In the genomic region with DNA sequence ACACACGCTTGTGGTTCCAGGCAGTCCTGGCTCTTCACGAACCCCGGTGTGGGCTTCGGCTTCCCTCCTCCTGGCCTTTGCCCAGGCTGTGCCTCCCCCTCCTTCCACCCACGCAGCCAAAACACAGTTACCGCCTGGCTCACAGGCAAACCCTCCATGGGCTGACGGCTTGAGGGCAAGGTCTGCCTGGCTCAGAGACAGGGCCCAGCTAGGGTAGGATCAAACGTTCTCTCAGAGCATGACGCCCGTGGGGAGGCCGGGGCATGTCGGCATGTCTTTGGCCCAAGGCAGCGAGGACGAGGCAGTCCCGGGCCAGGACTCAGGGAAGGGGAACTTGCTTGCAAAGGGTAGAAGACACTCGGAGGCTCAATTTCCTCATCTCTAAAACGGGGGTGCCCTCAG, we compare ENCODE assay signal across 17 cellular contexts. TPM values are rescaled to one million over a fixed set of nuclear protein-coding genes. Genes with fewer than 3 reads are reported as not detected.
"Had no signal": no experiment of that assay in that cellular context is flagged by ENCODE, and none has a peak within 500 bp of the region (broad histone marks: within the 10 kb centered on the region; RNA-seq: fewer than 3 reads in every experiment).

No MANE protein-coding gene starts in this region.

- ATAC-seq: mucosa of descending colon; naive thymus-derived CD8-positive, alpha-beta T cell; T-cell had no signal

- H3K79me2 ChIP-seq: hepatocyte had no signal

- H3K9me3 ChIP-seq: adrenal gland, colonic mucosa, mucosa of descending colon, transverse colon had no signal

- DNase-seq: activated CD4-positive, alpha-beta memory T cell treated with anti-CD3 and anti-CD28 coated beads, Interleukin-2, amount 10 ng/mL, durations not matched to agents 7 days and 5 days; activated naive CD4-positive, alpha-beta T cell treated with anti-CD3 and anti-CD28 coated beads for 36 hours; caudate nucleus; colonic mucosa; effector CD8-positive, alpha-beta T cell; mammary epithelial cell; mucosa of descending colon; naive thymus-derived CD8-positive, alpha-beta T cell; occipital lobe; stimulated activated CD4-positive, alpha-beta T cell treated with anti-CD3 and anti-CD28 coated beads, Interleukin-15, amount 100 ng/mL, for 24 hours; T-cell; transverse colon had no signal

- H3K27ac ChIP-seq: adrenal gland, colonic mucosa, hepatocyte, transverse colon, VCaP had no signal

- H3K4me3 Mint-ChIP-seq: activated CD4-positive, alpha-beta memory T cell treated with anti-CD3 and anti-CD28 coated beads, Interleukin-2, amount 10 ng/mL, durations not matched to agents 7 days and 5 days; activated naive CD4-positive, alpha-beta T cell treated with anti-CD3 and anti-CD28 coated beads for 36 hours; T-cell had no signal

- H3K4me3 ChIP-seq: adrenal gland, colonic mucosa, hepatocyte, mucosa of descending colon, transverse colon had no signal

- H3K36me3 Mint-ChIP-seq: naive thymus-derived CD8-positive, alpha-beta T cell; T-cell had no signal

- H3K4me1 ChIP-seq: adrenal gland, colonic mucosa had no signal

- H3K4me2 ChIP-seq: hepatocyte had no signal

- H3K9me3 Mint-ChIP-seq: activated CD4-positive, alpha-beta memory T cell treated with anti-CD3 and anti-CD28 coated beads, Interleukin-2, amount 10 ng/mL, durations not matched to agents 7 days and 5 days; activated naive CD4-positive, alpha-beta T cell treated with anti-CD3 and anti-CD28 coated beads for 36 hours; naive thymus-derived CD8-positive, alpha-beta T cell; T-cell had no signal

- H3K27me3 ChIP-seq: adrenal gland, colonic mucosa, hepatocyte, transverse colon had no signal

- H3K36me3 ChIP-seq: adrenal gland, colonic mucosa, transverse colon had no signal

- H3K4me1 Mint-ChIP-seq: activated CD4-positive, alpha-beta memory T cell treated with anti-CD3 and anti-CD28 coated beads, Interleukin-2, amount 10 ng/mL, durations not matched to agents 7 days and 5 days; T-cell had no signal

- H2AFZ ChIP-seq: hepatocyte had no signal

- H3K27me3 Mint-ChIP-seq: naive thymus-derived CD8-positive, alpha-beta T cell; T-cell had no signal

- H3K27ac Mint-ChIP-seq: activated CD4-positive, alpha-beta memory T cell treated with anti-CD3 and anti-CD28 coated beads, Interleukin-2, amount 10 ng/mL, durations not matched to agents 7 days and 5 days; activated naive CD4-positive, alpha-beta T cell treated with anti-CD3 and anti-CD28 coated beads for 36 hours; T-cell had no signal

RNA-seq across cellular contexts. Expression of gene SLC25A47, which starts 2.1 kb away (rescaled TPM):
- total RNA-seq: activated CD4-positive, alpha-beta memory T cell treated with anti-CD3 and anti-CD28 coated beads, Interleukin-2, amount 10 ng/mL, durations not matched to agents 7 days and 5 days; activated naive CD4-positive, alpha-beta T cell treated with anti-CD3 and anti-CD28 coated beads for 36 hours; colonic mucosa; epithelial cell of proximal tubule; mammary epithelial cell; naive thymus-derived CD8-positive, alpha-beta T cell; occipital lobe; pulmonary artery endothelial cell had no signal
- polyA plus RNA-seq: mammary epithelial cell; naive thymus-derived CD8-positive, alpha-beta T cell had no signal
